Comparison of ENCODE assay signal across 10 cellular contexts in genomic region chr10:14386202-14386593, GRCh38. TPM values are rescaled to one million over a fixed set of nuclear protein-coding genes. Genes with fewer than 3 reads are reported as not detected.
DNase-seq lines count a peak whose midpoint lies in the region; ATAC-seq and TF ChIP-seq lines count a peak whose summit lies in the region.
"Had no signal": no experiment of that assay in that cellular context is flagged by ENCODE, and none has a peak within 500 bp of the region (broad histone marks: within the 10 kb centered on the region; RNA-seq: fewer than 3 reads in every experiment).

No MANE protein-coding gene starts in this region.

- no peaks in the 10 kb centered on the region for H3K36me3 ChIP-seq in SJCRH30

- ATAC-seq in HG03175 (IDR thresholded peaks at IDR 0.05; ENCODE audit: unreplicated experiment) (no peak), HG02973 (IDR thresholded peaks at IDR 0.05; ENCODE audit: unreplicated experiment) (no peak), left ventricle myocardium superior (no peak)
- ATAC-seq: T-cell had no signal

- no peaks in the 10 kb centered on the region for H3K4me1 ChIP-seq in SJCRH30

- H3K27ac ChIP-seq in SJCRH30 = peak overlapping the region; percentile 16; the same call in 1 of the 2 replicates

- H3K4me3 ChIP-seq in SJCRH30 = no peak overlapping the region
- H3K4me3 ChIP-seq: lung had no signal

- no peak for TF ChIP-seq POLR2A in erythroblast (IDR thresholded peaks at IDR 0.05; ENCODE audit: low read length)

- no peaks in the 10 kb centered on the region for H3K9me3 ChIP-seq in SJCRH30 (replicated peaks)

- intact Hi-C loops in left ventricle myocardium superior (cut with micrococcal nuclease) = no loop called here

- no peaks in the 10 kb centered on the region for H3K27me3 ChIP-seq in SJCRH30

- DNase-seq in ELR (ENCODE audit: low read depth) (peak; percentile 89), SJCRH30 (peak; percentile 33 to 40), dedifferentiated amniotic fluid mesenchymal stem cell (ENCODE audit: extremely low spot score) (peak; percentile 52), erythroblast (lab: John Stamatoyannopoulos, UW) (no peak), left ventricle myocardium superior (no peak)
- peak; percentile 69 for DNase-seq in stimulated activated CD4-positive, alpha-beta T cell treated with anti-CD3 and anti-CD28 coated beads, Interleukin-15, amount 100 ng/mL, for 24 hours
- DNase-seq: T-cell had no signal

RNA-seq across cellular contexts. Expression of gene FRMD4A, which starts 55.5 kb away (rescaled TPM):
- total RNA-seq in SJCRH30 (2014; rRNA removed; shearing (Covaris generic)) = 17.1 and 18.1 TPM in 2 replicates
- total RNA-seq in left ventricle myocardium superior = 43.3 TPM

Comparison
In these comparisons a context has a peak if more than half of its experiments do, and no peak if none do; other contexts are left out.
1. DNase-seq: peak in ELR (single experiment), SJCRH30 (2 of 2), dedifferentiated amniotic fluid mesenchymal stem cell (single experiment) and stimulated activated CD4-positive, alpha-beta T cell treated with anti-CD3 and anti-CD28 coated beads, Interleukin-15, amount 100 ng/mL, for 24 hours (single experiment); none in erythroblast (0 of 2) and left ventricle myocardium superior (single experiment).